In the genomic region with DNA sequence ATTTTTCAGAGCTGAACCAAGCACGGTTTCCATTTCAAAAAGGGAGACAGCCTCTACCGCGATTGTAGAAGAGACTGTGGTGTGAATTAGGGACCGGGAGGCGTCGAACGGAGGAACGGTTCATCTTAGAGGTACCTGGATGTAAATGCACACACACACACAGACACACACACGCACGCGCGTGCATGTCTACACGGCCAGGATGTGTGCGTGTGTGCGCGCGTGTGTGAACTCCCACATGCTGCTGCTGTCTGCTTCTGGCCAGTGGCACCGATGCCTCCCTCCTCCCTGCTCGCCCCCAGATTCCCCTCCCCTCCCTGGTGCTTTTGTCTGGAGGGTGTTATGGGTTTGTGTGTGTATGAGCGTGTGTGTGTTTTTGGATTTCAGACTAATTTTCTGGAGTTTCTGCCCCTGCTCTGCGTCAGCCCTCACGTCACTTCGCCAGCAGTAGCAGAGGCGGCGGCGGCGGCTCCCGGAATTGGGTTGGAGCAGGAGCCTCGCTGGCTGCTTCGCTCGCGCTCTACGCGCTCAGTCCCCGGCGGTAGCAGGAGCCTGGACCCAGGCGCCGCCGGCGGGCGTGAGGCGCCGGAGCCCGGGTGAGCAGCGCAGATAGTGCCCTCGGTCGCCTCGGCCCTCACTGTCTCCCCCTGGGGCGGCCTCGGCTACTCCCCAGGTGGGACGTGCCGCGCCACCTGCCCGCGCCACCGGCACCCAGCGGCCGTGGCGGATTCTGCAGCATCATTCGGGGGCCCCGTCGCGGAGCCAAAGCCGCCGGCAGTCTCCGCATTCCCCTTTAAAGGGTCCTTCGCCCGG, we compare ENCODE assay signal across 8 cellular contexts. TPM values are rescaled to one million over a fixed set of nuclear protein-coding genes. Genes with fewer than 3 reads are reported as not detected.
DNase-seq lines count a peak whose midpoint lies in the region; ATAC-seq and TF ChIP-seq lines count a peak whose summit lies in the region.

TSS of gene NTRK2 (plus strand) at position 437 of the 813 bp plus-strand sequence. CDS start 1,020 bp downstream, outside the sequence.

- H3K9me3 Mint-ChIP-seq in stimulated activated effector memory CD8-positive, alpha-beta T cell treated with anti-CD3 and anti-CD28 coated beads, Interleukin-12 subunit alpha, Interleukin-12 subunit beta, amount 100 ng/mL, for 72 hours = no peaks in the 10 kb centered on the region

- no peaks in the 10 kb centered on the region for H4K20me1 ChIP-seq in PC-9 (ENCODE audit: insufficient read depth)

- no TSS peak for BruUV-seq in PC-9 (replicated peaks; lab: Mats Ljungman, UMichigan)

- POLR2A ChIA-PET in PC-9 (lab: Charles Lee; ENCODE audit: unreplicated experiment) = no interaction called here

- H3K27me3 ChIP-seq in layer of hippocampus (ENCODE audit: control insufficient read depth, insufficient read depth, low read length) (no peaks in the 10 kb centered on the region), PC-9 (ENCODE audit: insufficient read depth, low read depth) (peaks cover 7% of the 10 kb centered on the region; the same call in 1 of the 2 replicates)

- no peaks in the 10 kb centered on the region for H3F3A ChIP-seq in PC-9 (ENCODE audit: insufficient read depth, low read depth)

- no peaks in the 10 kb centered on the region for H3K36me3 Mint-ChIP-seq in stimulated activated effector memory CD8-positive, alpha-beta T cell treated with anti-CD3 and anti-CD28 coated beads, Interleukin-12 subunit alpha, Interleukin-12 subunit beta, amount 100 ng/mL, for 72 hours

- no peaks in the 10 kb centered on the region; the same call in 1 of the 2 replicates for H3K9me3 ChIP-seq in PC-9 (ENCODE audit: insufficient read depth, low read depth)

- H3K4me2 ChIP-seq in PC-9 = no peak within 1 kb of the TSS

- H3K27ac ChIP-seq in layer of hippocampus (ENCODE audit: low read depth, low read length) = peak within 1 kb of the TSS; percentile 94
- H3K27ac ChIP-seq in PC-9 = no peak within 1 kb of the TSS

- H3K4me1 ChIP-seq in PC-9 (replicated peaks; ENCODE audit: insufficient read depth) = no peaks in the 10 kb centered on the region

- intact Hi-C loops in Right ventricle myocardium inferior (cut with DNase I) (loop anchor here (5.0 kb wide), 1 partner anchor 267 kb away; no protein-coding TSS in a partner anchor), cardiac septum (cut with DNase I) (no loop called here), PC-9 (cut with micrococcal nuclease; ENCODE audit: unreplicated experiment) (no loop called here)

- DNase-seq in Right ventricle myocardium inferior (ENCODE audit: missing footprints) = peak; percentile 44
- no peak for DNase-seq in cardiac septum (ENCODE audit: low spot score)
- DNase-seq in NCI-H526 treated with DMSO at 0.1 percent for 48 hours (lab: John Stamatoyannopoulos, UW) = peak; percentile 26
- DNase-seq in choroid plexus epithelial cell (ENCODE audit: low read depth) = no peak
- peak in 1 of 2 donors; percentile 48 for DNase-seq in stimulated activated effector memory CD8-positive, alpha-beta T cell treated with anti-CD3 and anti-CD28 coated beads, Interleukin-12 subunit alpha, Interleukin-12 subunit beta, amount 100 ng/mL, for 72 hours (ENCODE audit: low spot score in 2 of 2)
- DNase-seq in PC-9 = no peak

- no peaks in the 10 kb centered on the region for H3K79me2 ChIP-seq in PC-9 (ENCODE audit: low read depth)

- H3K27ac Mint-ChIP-seq in stimulated activated effector memory CD8-positive, alpha-beta T cell treated with anti-CD3 and anti-CD28 coated beads, Interleukin-12 subunit alpha, Interleukin-12 subunit beta, amount 100 ng/mL, for 72 hours = no peak within 1 kb of the TSS

- H3K36me3 ChIP-seq in PC-9 (ENCODE audit: low read depth) = no peaks in the 10 kb centered on the region

- peak; percentile 59 for ATAC-seq in Right ventricle myocardium inferior
- peak; percentile 39 for ATAC-seq in stimulated activated effector memory CD8-positive, alpha-beta T cell treated with anti-CD3 and anti-CD28 coated beads, Interleukin-12 subunit alpha, Interleukin-12 subunit beta, amount 100 ng/mL, for 72 hours
- no peak for ATAC-seq in GM19455 (IDR thresholded peaks at IDR 0.05; ENCODE audit: unreplicated experiment)

- CTCF ChIA-PET in PC-9 (lab: Charles Lee) = no interaction called here

- no peaks in the 10 kb centered on the region for H3K9me2 ChIP-seq in PC-9 (ENCODE audit: insufficient read depth)

- peaks cover 8% of the 10 kb centered on the region for H3K4me1 Mint-ChIP-seq in stimulated activated effector memory CD8-positive, alpha-beta T cell treated with anti-CD3 and anti-CD28 coated beads, Interleukin-12 subunit alpha, Interleukin-12 subunit beta, amount 100 ng/mL, for 72 hours

- TF ChIP-seq CTCF in choroid plexus epithelial cell (conservative IDR thresholded peaks at IDR 0.05; ENCODE audit: low read depth, low read length) = no peak
- no peak for TF ChIP-seq CTCF in PC-9 (conservative IDR thresholded peaks at IDR 0.05)

- peak within 1 kb of the TSS; percentile 69 for H3K4me3 Mint-ChIP-seq in stimulated activated effector memory CD8-positive, alpha-beta T cell treated with anti-CD3 and anti-CD28 coated beads, Interleukin-12 subunit alpha, Interleukin-12 subunit beta, amount 100 ng/mL, for 72 hours

- no peak within 1 kb of the TSS for H2AFZ ChIP-seq in PC-9

- H3K4me3 ChIP-seq in choroid plexus epithelial cell (ENCODE audit: low read depth, low read length) (peak within 1 kb of the TSS; percentile 35), PC-9 (no peak within 1 kb of the TSS)

RNA-seq across cellular contexts. Expression of gene NTRK2, which starts in this region (rescaled TPM):
- total RNA-seq in Right ventricle myocardium inferior (8.2 TPM), cardiac septum (3.7 TPM), PC-9 (2021) (not detected in 2 replicates)

Comparison
In these comparisons a context has a peak if more than half of its experiments do, and no peak if none do; other contexts are left out.
1. DNase-seq: peak in Right ventricle myocardium inferior (single experiment) and NCI-H526 treated with DMSO at 0.1 percent for 48 hours (single experiment); none in cardiac septum (single experiment), choroid plexus epithelial cell (single experiment) and PC-9 (0 of 2).